ENCODE assay signal across 8 cellular contexts in the genomic region with DNA sequence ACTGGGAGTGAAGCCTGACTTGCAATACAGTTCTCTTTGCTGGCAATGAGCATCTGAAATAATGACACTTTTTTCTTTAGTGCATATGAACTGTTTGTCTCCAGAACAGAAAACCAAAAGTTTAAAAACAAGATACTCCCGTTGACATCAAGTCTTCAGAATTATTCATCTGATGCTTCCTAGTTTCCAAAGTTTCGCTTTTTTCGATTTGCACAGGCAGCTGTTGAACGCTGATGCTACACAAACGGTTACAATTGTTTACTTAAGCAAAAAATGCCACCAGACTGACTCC. TPM values are rescaled to one million over a fixed set of nuclear protein-coding genes. Genes with fewer than 3 reads are reported as not detected.
DNase-seq lines count a peak whose midpoint lies in the region; ATAC-seq and TF ChIP-seq lines count a peak whose summit lies in the region.

No MANE protein-coding gene starts in this region.

- peak overlapping the region; percentile 95 for H3K27ac ChIP-seq in VCaP
- peak overlapping the region; percentile 93 for H3K27ac ChIP-seq in foreskin keratinocyte

- DNase-seq in foreskin keratinocyte (no peak), renal cortical epithelial cell (ENCODE audit: low read depth) (peak; percentile 50)

- ATAC-seq in foreskin keratinocyte (no peak), HG03460 (IDR thresholded peaks at IDR 0.05; ENCODE audit: unreplicated experiment) (no peak), GM18873 (IDR thresholded peaks at IDR 0.05; ENCODE audit: low FRiP score, unreplicated experiment) (no peak), GM21528 (IDR thresholded peaks at IDR 0.05; ENCODE audit: low FRiP score, unreplicated experiment) (no peak), HG02938 (IDR thresholded peaks at IDR 0.05; ENCODE audit: unreplicated experiment) (no peak)

- H3K4me3 ChIP-seq in GM12875 (ENCODE audit: low read depth, low read length) = peak overlapping the region; percentile 79

- peaks cover 25% of the 10 kb centered on the region for H3K4me1 ChIP-seq in foreskin keratinocyte

- TF ChIP-seq CTCF in GM12875 (IDR thresholded peaks at IDR 0.05; ENCODE audit: borderline replicate concordance, insufficient read depth, low read depth, low read length) (no peak), VCaP (conservative IDR thresholded peaks at IDR 0.05) (no peak), foreskin keratinocyte (conservative IDR thresholded peaks at IDR 0.05) (no peak)

- H3K27me3 ChIP-seq in foreskin keratinocyte = no peaks in the 10 kb centered on the region

RNA-seq across cellular contexts. Expression of a gene that starts 0.6 kb away (rescaled TPM):
- total RNA-seq in foreskin keratinocyte (52.7 and 57.3 TPM in 2 replicates), renal cortical epithelial cell (125 and 146 TPM in 2 replicates)
- 25.8 and 27.1 TPM in 2 replicates for polyA plus RNA-seq in foreskin keratinocyte

RNA-seq across cellular contexts. Expression of a gene that starts 29.1 kb away (rescaled TPM):
- total RNA-seq in foreskin keratinocyte = 6.7 and 10.1 TPM in 2 replicates
- 2.0 and 2.8 TPM in 2 replicates for polyA plus RNA-seq in foreskin keratinocyte
- total RNA-seq in renal cortical epithelial cell = 69.9 and 130 TPM in 2 replicates
